In genomic region chr20:63411151-63411897, GRCh38 we compare ENCODE assay signal across 23 cellular contexts. TPM values are rescaled to one million over a fixed set of nuclear protein-coding genes. Genes with fewer than 3 reads are reported as not detected.
"Had no signal": no experiment of that assay in that cellular context is flagged by ENCODE, and none has a peak within 500 bp of the region (broad histone marks: within the 10 kb centered on the region; RNA-seq: fewer than 3 reads in every experiment).

No MANE protein-coding gene starts in this region.

- H3K27ac ChIP-seq: cardiac muscle cell, left ventricle myocardium inferior, pancreas, transverse colon, uterus had no signal

- ATAC-seq: activated T-cell treated with anti-CD3 and anti-CD28 coated beads, Interleukin-2, amount 50 U/mL, for 4 hours; naive thymus-derived CD4-positive, alpha-beta T cell; T-helper 17 cell had no signal

- H3K9me3 ChIP-seq: left ventricle myocardium inferior, pancreas, transverse colon, uterus had no signal

- H3K27ac Mint-ChIP-seq: activated T-helper 2 cell treated with anti-CD3 and anti-CD28 coated beads, Interferon-gamma antibody, Interleukin-2, Interleukin-4, amounts not matched to agents 10 μg/mL and 5 μg/mL and 100 μg/mL, durations not matched to agents 14 hours and 24 hours and 36 hours; stimulated activated naive CD8-positive, alpha-beta T cell treated with anti-CD3 and anti-CD28 coated beads, Interleukin-15, Interleukin-2, amounts not matched to agents 100 ng/mL and 50 ng/mL, for 24 hours; T-helper 17 cell had no signal

- H3K36me3 Mint-ChIP-seq: naive thymus-derived CD4-positive, alpha-beta T cell had no signal

- H3K4me3 Mint-ChIP-seq: activated T-cell treated with anti-CD3 and anti-CD28 coated beads, Interleukin-2, amount 50 U/mL, for 4 hours; stimulated activated naive CD8-positive, alpha-beta T cell treated with anti-CD3 and anti-CD28 coated beads, Interleukin-15, Interleukin-2, amounts not matched to agents 100 ng/mL and 50 ng/mL, for 24 hours; T-helper 17 cell had no signal

- H3K4me3 ChIP-seq: cardiac muscle cell, left ventricle myocardium inferior, pancreas, transverse colon, uterus had no signal

- DNase-seq: activated CD4-positive, alpha-beta T cell treated with anti-CD3 and anti-CD28 coated beads, Interleukin-2, amount 50 U/mL, for 1 hour; activated CD8-positive, alpha-beta memory T cell treated with anti-CD3 and anti-CD28 coated beads, Interleukin-2, amount 50 U/mL, for 48 hours; activated naive CD4-positive, alpha-beta T cell treated with Interleukin-2 at 50 U/mL for 16 hours; activated T-cell treated with anti-CD3 and anti-CD28 coated beads, Interleukin-2, amount 50 U/mL, for 4 hours; cortex of kidney; hypothalamus; left ventricle myocardium inferior; naive thymus-derived CD4-positive, alpha-beta T cell; pancreas; stimulated activated CD4-positive, alpha-beta T cell treated with anti-CD3 and anti-CD28 coated beads, Interleukin-12 subunit alpha, Interleukin-12 subunit beta, amount 100 ng/mL, for 4 hours; stimulated activated CD4-positive, alpha-beta T cell treated with anti-CD3 and anti-CD28 coated beads, Interleukin-4, amount 100 ng/mL, for 4 hours; SW 1271; T-helper 17 cell; transverse colon; uterus had no signal

- H3K27me3 ChIP-seq: cardiac muscle cell, pancreas, uterus had no signal

- H3K9me3 Mint-ChIP-seq: activated T-cell treated with anti-CD3 and anti-CD28 coated beads, Interleukin-2, amount 50 U/mL, for 4 hours; activated T-helper 2 cell treated with anti-CD3 and anti-CD28 coated beads, Interferon-gamma antibody, Interleukin-2, Interleukin-4, amounts not matched to agents 10 μg/mL and 5 μg/mL and 100 μg/mL, durations not matched to agents 14 hours and 24 hours and 36 hours; naive thymus-derived CD4-positive, alpha-beta T cell; stimulated activated naive CD8-positive, alpha-beta T cell treated with anti-CD3 and anti-CD28 coated beads, Interleukin-15, Interleukin-2, amounts not matched to agents 100 ng/mL and 50 ng/mL, for 24 hours had no signal

- H3K36me3 ChIP-seq: cardiac muscle cell, left ventricle myocardium inferior, pancreas, transverse colon, uterus had no signal

- H3K4me1 ChIP-seq: left ventricle myocardium inferior, pancreas, transverse colon, uterus had no signal

RNA-seq across cellular contexts. Expression of gene CHRNA4, which starts 50.2 kb away (rescaled TPM):
- total RNA-seq: activated CD8-positive, alpha-beta memory T cell treated with anti-CD3 and anti-CD28 coated beads for 36 hours; activated T-cell treated with anti-CD3 and anti-CD28 coated beads, Interleukin-2, amount 50 U/mL, for 4 hours; activated T-helper 2 cell treated with anti-CD3 and anti-CD28 coated beads, Interferon-gamma antibody, Interleukin-2, Interleukin-4, amounts not matched to agents 10 μg/mL and 5 μg/mL and 100 μg/mL, durations not matched to agents 14 hours and 24 hours and 36 hours; epithelial cell of proximal tubule; fibroblast of villous mesenchyme; glomerular endothelial cell; naive thymus-derived CD4-positive, alpha-beta T cell; pulmonary artery endothelial cell; T-helper 17 cell had no signal
- polyA plus RNA-seq: cardiac muscle cell; naive thymus-derived CD4-positive, alpha-beta T cell had no signal
